ENCODE assay signal across 14 cellular contexts in genomic region chr4:85787133-85787532, GRCh38.
DNase-seq lines count a peak whose midpoint lies in the region; ATAC-seq and TF ChIP-seq lines count a peak whose summit lies in the region.
"Had no signal": no experiment of that assay in that cellular context is flagged by ENCODE, and none has a peak within 500 bp of the region (broad histone marks: within the 10 kb centered on the region; RNA-seq: fewer than 3 reads in every experiment).

No MANE protein-coding gene starts in this region.

- no peaks in the 10 kb centered on the region for H3K27me3 ChIP-seq in RWPE2 (ENCODE audit: insufficient read depth, poor library complexity, severe bottlenecking)
- no peaks in the 10 kb centered on the region for H3K27me3 ChIP-seq in right atrium auricular region
- H3K27me3 ChIP-seq: Peyer's patch had no signal

- CTCF ChIA-PET in GM10248 (lab: Yijun Ruan, JAX), result interaction anchor here (1.2 to 3.2 kb wide), 3 partner anchors 8 to 15 kb away, joined by 3 to 19 read pairs (median 4); no protein-coding TSS in a partner anchor

- no peak overlapping the region for H3K4me3 Mint-ChIP-seq in osteocyte (ENCODE audit: unreplicated experiment)
- no peak overlapping the region for H3K4me3 Mint-ChIP-seq in activated T-cell treated with anti-CD3 and anti-CD28 coated beads, Interleukin-2, amount 50 U/mL, for 72 hours
- H3K4me3 Mint-ChIP-seq: activated T-helper 1 cell treated with anti-CD3 and anti-CD28 coated beads, Interleukin-12 subunit alpha, Interleukin-12 subunit beta, Interleukin-2, Interleukin-4 antibody, amounts not matched to agents 30 ng/mL and 10 ng/mL and 1 ng/mL, durations not matched to agents 14 hours and 24 hours and 36 hours; CD14-positive monocyte had no signal

- H3K27ac ChIP-seq in RWPE2 (ENCODE audit: poor library complexity, severe bottlenecking) (no peak overlapping the region), right atrium auricular region (no peak overlapping the region)

- TF ChIP-seq CTCF in RWPE2 (IDR thresholded peaks at IDR 0.05; ENCODE audit: poor library complexity, severe bottlenecking) (no peak), osteocyte (IDR thresholded peaks at IDR 0.05) (no peak), right atrium auricular region (IDR thresholded peaks at IDR 0.05) (no peak), GM10248 (IDR thresholded peaks at IDR 0.05; ENCODE audit: control extremely low read depth, extremely low read depth, low read depth, missing control alignments) (no peak)

- no peaks in the 10 kb centered on the region for H3K27me3 Mint-ChIP-seq in osteocyte (ENCODE audit: unreplicated experiment)
- H3K27me3 Mint-ChIP-seq in activated T-cell treated with anti-CD3 and anti-CD28 coated beads, Interleukin-2, amount 50 U/mL, for 72 hours (ENCODE audit: low read depth), result no peaks in the 10 kb centered on the region

- peaks cover 96% of the 10 kb centered on the region for H3K4me1 Mint-ChIP-seq in osteocyte (ENCODE audit: unreplicated experiment)
- no peaks in the 10 kb centered on the region for H3K4me1 Mint-ChIP-seq in activated T-cell treated with anti-CD3 and anti-CD28 coated beads, Interleukin-2, amount 50 U/mL, for 72 hours (ENCODE audit: low read depth)
- H3K4me1 Mint-ChIP-seq: CD14-positive monocyte had no signal

- H3K9me3 ChIP-seq in RWPE2 (ENCODE audit: severe bottlenecking) (no peaks in the 10 kb centered on the region), right atrium auricular region (no peaks in the 10 kb centered on the region)
- H3K9me3 ChIP-seq: Peyer's patch had no signal

- peak; percentile 76 for ATAC-seq in RWPE2 (ENCODE audit: low read depth)
- no peak for ATAC-seq in GM21423 (IDR thresholded peaks at IDR 0.05; ENCODE audit: unreplicated experiment)
- ATAC-seq in activated T-cell treated with anti-CD3 and anti-CD28 coated beads, Interleukin-2, amount 50 U/mL, for 72 hours (replicated peaks in 1 of 2), result no peak

- no peak overlapping the region for H3K4me3 ChIP-seq in RWPE2 (ENCODE audit: severe bottlenecking)
- no peak overlapping the region for H3K4me3 ChIP-seq in right atrium auricular region
- H3K4me3 ChIP-seq: Peyer's patch had no signal

- H3K27ac Mint-ChIP-seq in osteocyte (ENCODE audit: unreplicated experiment), result peak overlapping the region; percentile 61
- no peak overlapping the region for H3K27ac Mint-ChIP-seq in activated T-cell treated with anti-CD3 and anti-CD28 coated beads, Interleukin-2, amount 50 U/mL, for 72 hours
- H3K27ac Mint-ChIP-seq: activated T-helper 1 cell treated with anti-CD3 and anti-CD28 coated beads, Interleukin-12 subunit alpha, Interleukin-12 subunit beta, Interleukin-2, Interleukin-4 antibody, amounts not matched to agents 30 ng/mL and 10 ng/mL and 1 ng/mL, durations not matched to agents 14 hours and 24 hours and 36 hours had no signal

- no peaks in the 10 kb centered on the region for H3K36me3 ChIP-seq in RWPE2 (ENCODE audit: low read depth)
- H3K36me3 ChIP-seq in right atrium auricular region, result no peaks in the 10 kb centered on the region
- H3K36me3 ChIP-seq: Peyer's patch had no signal

- H3K9me3 Mint-ChIP-seq in osteocyte (ENCODE audit: unreplicated experiment), result peaks cover 15% of the 10 kb centered on the region
- H3K9me3 Mint-ChIP-seq in activated T-cell treated with anti-CD3 and anti-CD28 coated beads, Interleukin-2, amount 50 U/mL, for 72 hours, result peaks cover 2 to 5% of the 10 kb centered on the region in 2 donors
- H3K9me3 Mint-ChIP-seq: activated T-helper 1 cell treated with anti-CD3 and anti-CD28 coated beads, Interleukin-12 subunit alpha, Interleukin-12 subunit beta, Interleukin-2, Interleukin-4 antibody, amounts not matched to agents 30 ng/mL and 10 ng/mL and 1 ng/mL, durations not matched to agents 14 hours and 24 hours and 36 hours; CD14-positive monocyte had no signal

- H3K4me1 ChIP-seq in RWPE2 (ENCODE audit: insufficient read depth, poor library complexity, severe bottlenecking) (peaks cover 13% of the 10 kb centered on the region), right atrium auricular region (peaks cover 0 to 64% of the 10 kb centered on the region in 2 donors)

- H3K36me3 Mint-ChIP-seq in osteocyte (ENCODE audit: unreplicated experiment), result peaks cover 4% of the 10 kb centered on the region
- no peaks in the 10 kb centered on the region for H3K36me3 Mint-ChIP-seq in activated T-cell treated with anti-CD3 and anti-CD28 coated beads, Interleukin-2, amount 50 U/mL, for 72 hours (ENCODE audit: insufficient read depth in 2 of 2)

- POLR2A ChIA-PET in GM10248 (lab: Yijun Ruan, JAX), result no interaction called here

- DNase-seq in EH (ENCODE audit: low read depth) (peak; percentile 89), RWPE2 (ENCODE audit: low spot score) (no peak), fibroblast of gingiva (ENCODE audit: low read depth) (peak; percentile 73), osteocyte (ENCODE audit: extremely low spot score, unreplicated experiment) (no peak), right atrium auricular region (ENCODE audit: low spot score) (no peak), GM10248 (ENCODE audit: extremely low spot score) (no peak)
- DNase-seq in activated T-cell treated with anti-CD3 and anti-CD28 coated beads, Interleukin-2, amount 50 U/mL, for 72 hours, result no peak
- DNase-seq: activated CD4-positive, alpha-beta T cell treated with anti-CD3 and anti-CD28 coated beads for 48 hours; erythroblast; Peyer's patch; T-helper 2 cell had no signal

Comparison
In these comparisons a context has a peak if more than half of its experiments do, and no peak if none do; other contexts are left out.
1. DNase-seq: peak in EH (single experiment) and fibroblast of gingiva (single experiment); none in RWPE2 (single experiment), osteocyte (single experiment), right atrium auricular region (single experiment), GM10248 (single experiment) and activated T-cell treated with anti-CD3 and anti-CD28 coated beads, Interleukin-2, amount 50 U/mL, for 72 hours (0 of 2).